8 cellular contexts compared by ENCODE assay signal in genomic region chr4:111283066-111283677, GRCh38.
DNase-seq lines count a peak whose midpoint lies in the region; ATAC-seq, FAIRE-seq and TF ChIP-seq lines count a peak whose summit lies in the region.

No MANE protein-coding gene starts in this region.

- no peaks in the 10 kb centered on the region for H3K9me3 ChIP-seq in HepG2 (ENCODE audit: low read length)

- DNase-seq in AG10803 (ENCODE audit: low read depth) (peak; percentile 53), SK-N-DZ (ENCODE audit: low spot score) (peak; percentile 46), T47D (ENCODE audit: low read depth in 1 of 2, low spot score in 1 of 2) (peak; percentile 4 to 66), HepG2 (ENCODE audit: low spot score) (peak; percentile 39)
- peak; percentile 29 to 35 for DNase-seq in stimulated activated naive CD8-positive, alpha-beta T cell treated with anti-CD3 and anti-CD28 coated beads, Interleukin-15, amount 100 ng/mL, for 72 hours
- DNase-seq in effector memory CD8-positive, alpha-beta T cell: no peak

- no peaks in the 10 kb centered on the region for H3K27me3 ChIP-seq in HepG2 (ENCODE audit: control insufficient read depth in 1 of 2, insufficient read depth in 2 of 2, low read length in 2 of 2)

- POLR2A ChIA-PET in HepG2 (lab: Yijun Ruan, JAX): no interaction called here

- H3K36me3 ChIP-seq in HepG2 (replicated peaks in 1 of 2; ENCODE audit: control insufficient read depth in 1 of 2, insufficient read depth in 2 of 2, low read length in 2 of 2): no peaks in the 10 kb centered on the region

- H3K9me3 Mint-ChIP-seq in stimulated activated naive CD8-positive, alpha-beta T cell treated with anti-CD3 and anti-CD28 coated beads, Interleukin-15, amount 100 ng/mL, for 72 hours: no peaks in the 10 kb centered on the region
- peaks cover 5 to 8% of the 10 kb centered on the region in 2 donors for H3K9me3 Mint-ChIP-seq in effector memory CD8-positive, alpha-beta T cell

- WGBS in HepG2 (ENCODE audit: low lambda C conversion rate): 0% methylated on average over 7 of the region's 7 CpGs

- CTCF ChIA-PET in HepG2 (lab: Yijun Ruan, JAX; ENCODE audit: low intra/inter-chr PET ratio, low total read pairs): interaction anchor here (2.2 kb wide), 1 partner anchor 651 kb away, joined by 21 read pairs; no protein-coding TSS in a partner anchor

- H3K4me3 ChIP-seq in AG10803 (ENCODE audit: low read length) (no peak overlapping the region), HepG2 (replicated peaks in 1 of 3; ENCODE audit: insufficient read depth in 1 of 3, low read depth in 2 of 3, low read length in 3 of 3) (no peak overlapping the region)

- no peak overlapping the region for H3K4me3 Mint-ChIP-seq in stimulated activated naive CD8-positive, alpha-beta T cell treated with anti-CD3 and anti-CD28 coated beads, Interleukin-15, amount 100 ng/mL, for 72 hours
- H3K4me3 Mint-ChIP-seq in effector memory CD8-positive, alpha-beta T cell: no peak overlapping the region

- ATAC-seq in GM18499 (IDR thresholded peaks at IDR 0.05; ENCODE audit: insufficient read depth, unreplicated experiment) (peak; percentile 54), HG03460 (IDR thresholded peaks at IDR 0.05; ENCODE audit: unreplicated experiment) (peak; percentile 57), HepG2 (peak; percentile 38; the same call in 1 of the 3 replicates)
- ATAC-seq in stimulated activated naive CD8-positive, alpha-beta T cell treated with anti-CD3 and anti-CD28 coated beads, Interleukin-15, amount 100 ng/mL, for 72 hours: no peak
- ATAC-seq in effector memory CD8-positive, alpha-beta T cell (replicated peaks): no peak

- BruUV-seq in HepG2 (replicated peaks; lab: Mats Ljungman, UMichigan): no TSS peak

- FAIRE-seq in HepG2 (lab: Jason Lieb, UNC): peak; percentile 26

- H3K36me3 Mint-ChIP-seq in effector memory CD8-positive, alpha-beta T cell (ENCODE audit: insufficient read depth): no peaks in the 10 kb centered on the region

- H3K79me2 ChIP-seq in HepG2 (ENCODE audit: insufficient read depth, low read length): no peaks in the 10 kb centered on the region

- no peaks in the 10 kb centered on the region for H3K4me1 Mint-ChIP-seq in stimulated activated naive CD8-positive, alpha-beta T cell treated with anti-CD3 and anti-CD28 coated beads, Interleukin-15, amount 100 ng/mL, for 72 hours
- H3K4me1 Mint-ChIP-seq in effector memory CD8-positive, alpha-beta T cell (ENCODE audit: low read depth in 2 of 2): no peaks in the 10 kb centered on the region

- H3K27me3 Mint-ChIP-seq in stimulated activated naive CD8-positive, alpha-beta T cell treated with anti-CD3 and anti-CD28 coated beads, Interleukin-15, amount 100 ng/mL, for 72 hours: no peaks in the 10 kb centered on the region
- H3K27me3 Mint-ChIP-seq in effector memory CD8-positive, alpha-beta T cell: no peaks in the 10 kb centered on the region

- H3K4me2 ChIP-seq in HepG2 (ENCODE audit: low read depth, low read length): no peak overlapping the region

- H3K27ac ChIP-seq in HepG2 (ENCODE audit: extremely low read length, insufficient read depth, low read length): no peak overlapping the region

- TF ChIP-seq CTCF in AG10803 (conservative IDR thresholded peaks at IDR 0.05; ENCODE audit: low read length) (peak; percentile 96), HepG2 (CRISPR knock-in tag; IDR thresholded peaks at IDR 0.05) (peak; percentile 71)

- no peaks in the 10 kb centered on the region for H3K4me1 ChIP-seq in HepG2 (ENCODE audit: insufficient read depth, low read length)

- H4K20me1 ChIP-seq in HepG2 (ENCODE audit: insufficient read depth, low read length): no peaks in the 10 kb centered on the region

- no peak overlapping the region for H3K9ac ChIP-seq in HepG2 (ENCODE audit: insufficient read depth, low read depth, low read length)

- no peak overlapping the region for H2AFZ ChIP-seq in HepG2 (ENCODE audit: low read length)

- intact Hi-C loops in HepG2 (cut with micrococcal nuclease; ENCODE audit: unreplicated experiment): loop anchor here (1.0 to 2.0 kb wide), 4 partner anchors 147 to 1284 kb away; no protein-coding TSS in a partner anchor

- in situ Hi-C loops in T47D (cut with HindIII; ENCODE audit: low pct_unique_long_range_greater_than_20kb, low sequenced_read_pairs) (no loop called here), HepG2 (cut with HindIII; ENCODE audit: extremely low pct_ligation_motif_present, low pct_unique_long_range_greater_than_20kb) (loop anchor here (5.0 kb wide), 1 partner anchor 651 kb away; no protein-coding TSS in a partner anchor)

- H3K27ac Mint-ChIP-seq in stimulated activated naive CD8-positive, alpha-beta T cell treated with anti-CD3 and anti-CD28 coated beads, Interleukin-15, amount 100 ng/mL, for 72 hours: no peak overlapping the region
- no peak overlapping the region for H3K27ac Mint-ChIP-seq in effector memory CD8-positive, alpha-beta T cell

- TF ChIP-seq RAD21 in HepG2 (CRISPR knock-in tag; IDR thresholded peaks at IDR 0.05): no peak

- no peak for TF ChIP-seq POLR2A in HepG2 (IDR thresholded peaks at IDR 0.05; ENCODE audit: insufficient read depth in 1 of 2, low read depth in 2 of 2, low read length in 2 of 2)

- TF ChIP-seq EP300 in HepG2 (IDR thresholded peaks at IDR 0.05; ENCODE audit: low read depth in 2 of 2, low read length in 2 of 2) (no peak), HepG2 (CRISPR knock-in tag; IDR thresholded peaks at IDR 0.05; ENCODE audit: borderline replicate concordance) (no peak)

TF ChIP-seq in HepG2, 621 proteins besides CTCF, POLR2A, EP300 and RAD21:
- TF ChIP-seq, protein P1, sequence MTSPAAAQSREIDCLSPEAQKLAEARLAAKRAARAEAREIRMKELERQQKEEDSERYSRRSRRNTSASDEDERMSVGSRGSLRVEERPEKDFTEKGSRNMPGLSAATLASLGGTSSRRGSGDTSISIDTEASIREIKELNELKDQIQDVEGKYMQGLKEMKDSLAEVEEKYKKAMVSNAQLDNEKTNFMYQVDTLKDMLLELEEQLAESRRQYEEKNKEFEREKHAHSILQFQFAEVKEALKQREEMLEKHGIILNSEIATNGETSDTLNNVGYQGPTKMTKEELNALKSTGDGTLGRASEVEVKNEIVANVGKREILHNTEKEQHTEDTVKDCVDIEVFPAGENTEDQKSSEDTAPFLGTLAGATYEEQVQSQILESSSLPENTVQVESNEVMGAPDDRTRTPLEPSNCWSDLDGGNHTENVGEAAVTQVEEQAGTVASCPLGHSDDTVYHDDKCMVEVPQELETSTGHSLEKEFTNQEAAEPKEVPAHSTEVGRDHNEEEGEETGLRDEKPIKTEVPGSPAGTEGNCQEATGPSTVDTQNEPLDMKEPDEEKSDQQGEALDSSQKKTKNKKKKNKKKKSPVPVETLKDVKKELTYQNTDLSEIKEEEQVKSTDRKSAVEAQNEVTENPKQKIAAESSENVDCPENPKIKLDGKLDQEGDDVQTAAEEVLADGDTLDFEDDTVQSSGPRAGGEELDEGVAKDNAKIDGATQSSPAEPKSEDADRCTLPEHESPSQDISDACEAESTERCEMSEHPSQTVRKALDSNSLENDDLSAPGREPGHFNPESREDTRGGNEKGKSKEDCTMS (CRISPR knock-in tag; conservative IDR thresholded peaks at IDR 0.05): 0 out of 2 replicates have a peak, but pooled peaks have one; percentile 37
- TF ChIP-seq STAG1 (CRISPR knock-in tag; IDR thresholded peaks at IDR 0.05) (peak; percentile 45), SMC3 (IDR thresholded peaks at IDR 0.05; ENCODE audit: low read length) (peak; percentile 78), NR2F1 (CRISPR knock-in tag; IDR thresholded peaks at IDR 0.05) (no peak), SRSF1 (optimal IDR thresholded peaks at IDR 0.05; ENCODE audit: low read depth, low read length) (no peak), CBX2 (IDR thresholded peaks at IDR 0.05; ENCODE audit: low read depth, low read length) (no peak), CBX2 (CRISPR knock-in tag; IDR thresholded peaks at IDR 0.05; ENCODE audit: low read depth) (no peak)

Comparison
In these comparisons a context has a peak if more than half of its experiments do, and no peak if none do; other contexts are left out.
1. DNase-seq: peak in AG10803 (single experiment), SK-N-DZ (single experiment), T47D (2 of 2), HepG2 (single experiment) and stimulated activated naive CD8-positive, alpha-beta T cell treated with anti-CD3 and anti-CD28 coated beads, Interleukin-15, amount 100 ng/mL, for 72 hours (2 of 2); none in effector memory CD8-positive, alpha-beta T cell (0 of 3).
2. ATAC-seq: peak in GM18499 (single experiment), HG03460 (single experiment) and HepG2 (single experiment); none in stimulated activated naive CD8-positive, alpha-beta T cell treated with anti-CD3 and anti-CD28 coated beads, Interleukin-15, amount 100 ng/mL, for 72 hours (single experiment) and effector memory CD8-positive, alpha-beta T cell (single experiment).